Comparison of ENCODE assay signal across 21 cellular contexts in the genomic region with DNA sequence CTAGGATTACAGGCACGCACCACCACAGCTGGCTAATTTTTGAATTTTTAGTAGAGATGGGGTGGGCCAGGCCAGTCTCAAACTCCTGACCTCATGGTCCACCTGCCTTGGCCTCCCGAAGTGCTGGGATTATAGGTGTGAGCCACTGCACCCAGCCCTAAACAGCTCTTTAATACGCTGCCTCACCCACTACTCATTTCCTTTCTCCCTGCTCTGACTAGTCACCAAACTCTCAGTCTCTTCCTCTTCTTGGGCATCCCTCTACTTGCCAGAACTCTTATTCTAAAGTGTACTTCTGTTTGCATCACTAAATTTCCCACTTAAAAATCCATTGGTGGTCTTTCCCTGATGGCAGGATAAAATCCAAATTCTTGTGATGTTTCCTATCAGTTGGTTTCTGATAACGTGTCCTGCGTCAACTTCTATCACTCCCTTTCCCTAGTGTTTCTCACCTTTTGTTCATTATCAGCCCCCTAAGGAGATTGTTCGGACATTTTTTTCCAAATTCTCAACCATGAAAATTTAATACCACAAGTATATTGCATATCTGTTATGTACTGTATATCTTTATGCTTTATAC.
DNase-seq lines count a peak whose midpoint lies in the region; ATAC-seq and TF ChIP-seq lines count a peak whose summit lies in the region.
"Had no signal": no experiment of that assay in that cellular context is flagged by ENCODE, and none has a peak within 500 bp of the region (broad histone marks: within the 10 kb centered on the region; RNA-seq: fewer than 3 reads in every experiment).

No MANE protein-coding gene starts in this region.

- peak overlapping the region; percentile 59 for H3K4ac ChIP-seq in mesendoderm (ENCODE audit: low read depth, low read length)

- intact Hi-C loops in CD4-positive, alpha-beta T cell (cut with DNase I, micrococcal nuclease) = loop anchor here in 1 of 2 experiments (5.0 to 10.0 kb wide), 2 partner anchors 160 to 202 kb away; no protein-coding TSS in a partner anchor
- intact Hi-C loops in Panc1 (cut with micrococcal nuclease; ENCODE audit: unreplicated experiment) (no loop called here), transverse colon (cut with DNase I; ENCODE audit: low total_unique reads) (no loop called here)

- DNase-seq in CD4-positive, alpha-beta T cell = no peak
- no peak for DNase-seq in Panc1 (ENCODE audit: low read depth, low spot score)
- no peak for DNase-seq in effector memory CD8-positive, alpha-beta T cell
- peak; percentile 90 for DNase-seq in mesendoderm
- no peak for DNase-seq in KG1 (lab: John Stamatoyannopoulos, UW)
- no peak for DNase-seq in transverse colon
- DNase-seq in Kasumi-1 (lab: John Stamatoyannopoulos, UW) = no peak
- DNase-seq: DND-41; GF-D8; NCI-H1436; NCI-H2029; NCI-H2171; NCI-H446; NCI-H69; NK-92 treated with Interleukin-12 subunit alpha and Interleukin-12 subunit beta, amount 100 ng/mL, for 24 hours; OCI-M1 had no signal

- no peaks in the 10 kb centered on the region for H3K79me1 ChIP-seq in mesendoderm (ENCODE audit: low read length)

- H3K9me3 Mint-ChIP-seq in CD4-positive, alpha-beta T cell = no peaks in the 10 kb centered on the region
- H3K9me3 Mint-ChIP-seq in effector memory CD8-positive, alpha-beta T cell = no peaks in the 10 kb centered on the region

- H3K4me3 ChIP-seq in Panc1 (ENCODE audit: low read depth in 2 of 2, low read length in 2 of 2) (no peak overlapping the region), mesendoderm (ENCODE audit: low read length) (no peak overlapping the region), transverse colon (no peak overlapping the region)
- H3K4me3 ChIP-seq: GM23338, K562 had no signal

- H3K9ac ChIP-seq in mesendoderm (ENCODE audit: low read length) = no peak overlapping the region

- peak overlapping the region; percentile 78 for H3K18ac ChIP-seq in mesendoderm (ENCODE audit: low read length)

- H3K36me3 Mint-ChIP-seq in CD4-positive, alpha-beta T cell (ENCODE audit: low read depth) = no peaks in the 10 kb centered on the region
- H3K36me3 Mint-ChIP-seq in effector memory CD8-positive, alpha-beta T cell (ENCODE audit: insufficient read depth) = peaks cover 14% of the 10 kb centered on the region

- H2AK5ac ChIP-seq in mesendoderm (ENCODE audit: low read length) = no peak overlapping the region

- no peaks in the 10 kb centered on the region for H3K27me3 Mint-ChIP-seq in CD4-positive, alpha-beta T cell
- no peaks in the 10 kb centered on the region for H3K27me3 Mint-ChIP-seq in effector memory CD8-positive, alpha-beta T cell

- TF ChIP-seq CTCF in CD4-positive, alpha-beta T cell (IDR thresholded peaks at IDR 0.05) = no peak
- TF ChIP-seq CTCF in Panc1 (IDR thresholded peaks at IDR 0.05) (no peak), transverse colon (IDR thresholded peaks at IDR 0.05) (no peak)

- H3K23ac ChIP-seq in mesendoderm (ENCODE audit: low read length) = no peak overlapping the region

- peak overlapping the region; percentile 16 for H2BK5ac ChIP-seq in mesendoderm (ENCODE audit: low read length)

- H3K4me3 Mint-ChIP-seq in CD4-positive, alpha-beta T cell = no peak overlapping the region
- no peak overlapping the region for H3K4me3 Mint-ChIP-seq in effector memory CD8-positive, alpha-beta T cell
- H3K4me3 Mint-ChIP-seq: GM23338 had no signal

- H3K36me3 ChIP-seq in Panc1 (ENCODE audit: control insufficient read depth, insufficient read depth, low read length) (no peaks in the 10 kb centered on the region), mesendoderm (ENCODE audit: control insufficient read depth, insufficient read depth, low read length) (no peaks in the 10 kb centered on the region), transverse colon (no peaks in the 10 kb centered on the region)

- no peak overlapping the region for H4K5ac ChIP-seq in mesendoderm (ENCODE audit: low read length)

- POLR2A ChIA-PET in CD4-positive, alpha-beta T cell (lab: Charles Lee) = interaction anchor here (1.0 to 1.4 kb wide), 4 partner anchors 9 to 421 kb away, joined by 3 read pairs; no protein-coding TSS in a partner anchor
- POLR2A ChIA-PET in Panc1 (lab: Charles Lee) = no interaction called here

- H3K4me1 Mint-ChIP-seq in CD4-positive, alpha-beta T cell (ENCODE audit: low read depth) = peaks cover 79% of the 10 kb centered on the region
- H3K4me1 Mint-ChIP-seq in effector memory CD8-positive, alpha-beta T cell (ENCODE audit: low read depth in 2 of 2) = peaks cover 15 to 16% of the 10 kb centered on the region in 2 donors
- H3K4me1 Mint-ChIP-seq: GM23338 had no signal

- no peak for ATAC-seq in CD4-positive, alpha-beta T cell (ENCODE audit: poor library complexity)
- ATAC-seq in Panc1 = no peak
- ATAC-seq in effector memory CD8-positive, alpha-beta T cell (replicated peaks) = no peak
- no peak for ATAC-seq in HG02642 (IDR thresholded peaks at IDR 0.05; ENCODE audit: poor library complexity, unreplicated experiment)
- ATAC-seq: GM23338, HCT116, K562, Right ventricle myocardium inferior had no signal

- H3K27ac Mint-ChIP-seq in CD4-positive, alpha-beta T cell = peak overlapping the region; percentile 95
- peak overlapping the region; percentile 34 to 98 for H3K27ac Mint-ChIP-seq in effector memory CD8-positive, alpha-beta T cell
- H3K27ac Mint-ChIP-seq: GM23338 had no signal

- H2BK15ac ChIP-seq in mesendoderm (replicated peaks; ENCODE audit: low read depth) = no peak overlapping the region

- H3K4me2 ChIP-seq in mesendoderm (ENCODE audit: low read length) = no peak overlapping the region
- H3K4me2 ChIP-seq: GM23338 had no signal

- no peaks in the 10 kb centered on the region for H3K27me3 ChIP-seq in CD4-positive, alpha-beta T cell (ENCODE audit: control insufficient read depth, insufficient read depth, low read length)
- H3K27me3 ChIP-seq in Panc1 (ENCODE audit: control insufficient read depth, insufficient read depth, low read length) (no peaks in the 10 kb centered on the region), mesendoderm (ENCODE audit: insufficient read depth, low read length, poor library complexity) (no peaks in the 10 kb centered on the region), transverse colon (no peaks in the 10 kb centered on the region)

- H3K27ac ChIP-seq in CD4-positive, alpha-beta T cell (ENCODE audit: low read depth, low read length) = no peak overlapping the region
- H3K27ac ChIP-seq in Panc1 (ENCODE audit: low read length) (0 out of 2 replicates have a peak overlapping the region, but pooled peaks have one; percentile 23), mesendoderm (ENCODE audit: low read depth, low read length) (peak overlapping the region; percentile 78), transverse colon (peak overlapping the region in 1 of 4 donors; percentile 71)

- no peak overlapping the region for H4K8ac ChIP-seq in mesendoderm (ENCODE audit: low read depth, low read length)

- WGBS in mesendoderm (ENCODE audit: extremely low coverage, insufficient coverage, low lambda C conversion rate) = no CpG with 5 or more reads among the region's 6 CpGs
- 85 to 96% methylated on average over 5 to 6 of the region's 6 CpGs for whole genome bisulfite sequencing in transverse colon (ENCODE audit: low coverage in 1 of 2), 2 donors

- no peaks in the 10 kb centered on the region for H3K9me3 ChIP-seq in CD4-positive, alpha-beta T cell (ENCODE audit: control insufficient read depth, low read length)
- peaks cover 4% of the 10 kb centered on the region; the same call in 1 of the 2 replicates for H3K9me3 ChIP-seq in Panc1 (ENCODE audit: control insufficient read depth, insufficient read depth, low read depth, low read length)
- H3K9me3 ChIP-seq in transverse colon = no peaks in the 10 kb centered on the region

- H3K79me2 ChIP-seq in mesendoderm (ENCODE audit: control insufficient read depth, insufficient read depth, low read length) = no peaks in the 10 kb centered on the region

- H3K56ac ChIP-seq in mesendoderm (ENCODE audit: low read length) = no peak overlapping the region

- no peaks in the 10 kb centered on the region; the same call in 1 of the 2 replicates for H3K4me1 ChIP-seq in Panc1 (ENCODE audit: control insufficient read depth, insufficient read depth, low read length)
- peaks cover 9% of the 10 kb centered on the region for H3K4me1 ChIP-seq in mesendoderm (ENCODE audit: control insufficient read depth, low read depth, low read length)
- peaks cover 0 to 38% (median 10%) of the 10 kb centered on the region in 4 donors for H3K4me1 ChIP-seq in transverse colon

- TF ChIP-seq EP300 in transverse colon (IDR thresholded peaks at IDR 0.05; ENCODE audit: low read depth) = no peak

- no peak for TF ChIP-seq POLR2A in transverse colon (IDR thresholded peaks at IDR 0.05)

- CTCF ChIA-PET in CD4-positive, alpha-beta T cell (lab: Charles Lee) = interaction anchor here (0.7 kb wide), 1 partner anchor 16 kb away, joined by 3 read pairs; no protein-coding TSS in a partner anchor
- CTCF ChIA-PET in Panc1 (lab: Charles Lee) = interaction anchor here (0.7 kb wide), 1 partner anchor 340 kb away, joined by 3 read pairs; no protein-coding TSS in a partner anchor

- no TSS peak for BruUV-seq in Panc1 (replicated peaks; lab: Mats Ljungman, UMichigan)

- in situ Hi-C loops in Panc1 (cut with HindIII; ENCODE audit: low pct_unique_long_range_greater_than_20kb, low sequenced_read_pairs) (no loop called here), transverse colon (cut with MboI; ENCODE audit: low pct_ligation_motif_present in 1 of 4, low pct_unique_long_range_greater_than_20kb in 1 of 4, low sequenced_read_pairs in 3 of 4) (no loop called here)

- no peak overlapping the region for H2BK120ac ChIP-seq in mesendoderm (ENCODE audit: low read depth, low read length)
